In the genomic region with DNA sequence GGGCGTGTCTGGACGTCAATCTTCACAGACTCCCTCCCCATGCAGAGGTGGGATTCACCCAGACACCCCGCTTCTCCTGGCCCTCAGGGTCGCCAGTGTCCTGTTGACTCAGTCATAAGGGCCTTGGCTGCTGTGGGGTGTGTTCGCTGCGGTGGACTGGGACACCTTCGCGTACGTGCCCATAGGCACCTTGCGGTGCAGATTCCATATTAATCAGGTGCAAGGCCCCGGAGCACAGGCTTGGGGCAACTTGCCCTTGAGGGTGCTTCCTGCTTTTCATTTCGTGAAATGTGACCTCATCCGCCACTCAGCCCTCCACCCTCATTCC, we compare ENCODE assay signal across 12 cellular contexts. TPM values are rescaled to one million over a fixed set of nuclear protein-coding genes. Genes with fewer than 3 reads are reported as not detected.
DNase-seq lines count a peak whose midpoint lies in the region; ATAC-seq and TF ChIP-seq lines count a peak whose summit lies in the region.
"Had no signal": no experiment of that assay in that cellular context is flagged by ENCODE, and none has a peak within 500 bp of the region (broad histone marks: within the 10 kb centered on the region; RNA-seq: fewer than 3 reads in every experiment).

No MANE protein-coding gene starts in this region.

- H3K9me3 ChIP-seq in BE2C = no peaks in the 10 kb centered on the region
- no peaks in the 10 kb centered on the region for H3K9me3 ChIP-seq in OCI-LY1 (ENCODE audit: low read length)
- no peaks in the 10 kb centered on the region for H3K9me3 ChIP-seq in esophagus muscularis mucosa
- H3K9me3 ChIP-seq in neural cell (ENCODE audit: low read length) = no peaks in the 10 kb centered on the region

- H3K9ac ChIP-seq in OCI-LY1 (ENCODE audit: low read length) = no peak overlapping the region
- peak overlapping the region; percentile 69 for H3K9ac ChIP-seq in neural cell (ENCODE audit: low read length)

- no peak for TF ChIP-seq EP300 in esophagus muscularis mucosa (IDR thresholded peaks at IDR 0.05)
- no peak for TF ChIP-seq EP300 in neural cell (conservative IDR thresholded peaks at IDR 0.05; ENCODE audit: poor library complexity, severe bottlenecking)

- H3K4me3 ChIP-seq in BE2C (ENCODE audit: low read depth, low read length) (peak overlapping the region; percentile 47; the same call in 1 of the 2 replicates), OCI-LY1 (ENCODE audit: low read depth, low read length, poor library complexity, severe bottlenecking) (peak overlapping the region; percentile 43), esophagus muscularis mucosa (peak overlapping the region; percentile 38 to 48 (median 45)), neural cell (ENCODE audit: low read length) (peak overlapping the region; percentile 79)

- H3K4me2 ChIP-seq in OCI-LY1 (ENCODE audit: low read length) (peak overlapping the region; percentile 48; the same call in 1 of the 2 replicates), neural cell (ENCODE audit: low read length) (no peak overlapping the region)

- 68% methylated on average over 6 of the region's 13 CpGs for WGBS in esophagus muscularis mucosa

- no peaks in the 10 kb centered on the region for H4K20me1 ChIP-seq in OCI-LY1 (ENCODE audit: insufficient read depth, low read length)
- H4K20me1 ChIP-seq in neural cell (ENCODE audit: insufficient read depth) = no peaks in the 10 kb centered on the region

- no peak for DNase-seq in BE2C
- DNase-seq in esophagus muscularis mucosa (ENCODE audit: extremely low spot score) = peak; percentile 86
- no peak for DNase-seq in NCI-H1105 (lab: John Stamatoyannopoulos, UW)
- no peak for DNase-seq in NCI-H446 (lab: John Stamatoyannopoulos, UW)
- no peak for DNase-seq in ACHN
- DNase-seq: activated effector memory CD4-positive, alpha-beta T cell treated with anti-CD3 and anti-CD28 coated beads, Interleukin-2, amount 50 U/mL, for 16 hours; DMS 273 treated with DMSO at 0.1 percent for 48 hours had no signal

- H3K27me3 ChIP-seq in BE2C = peaks cover 38% of the 10 kb centered on the region
- H3K27me3 ChIP-seq in OCI-LY1 (ENCODE audit: insufficient read depth, low read length) = peaks cover 7% of the 10 kb centered on the region; the same call in 1 of the 2 replicates
- peaks cover 0 to 40% (median 12%) of the 10 kb centered on the region in 4 donors for H3K27me3 ChIP-seq in esophagus muscularis mucosa
- H3K27me3 ChIP-seq in neural cell (ENCODE audit: insufficient read depth, low read depth, low read length) = peaks cover 21% of the 10 kb centered on the region

- intact Hi-C loops in esophagus muscularis mucosa (cut with DNase I) = no loop called here

- TF ChIP-seq CTCF in BE2C (IDR thresholded peaks at IDR 0.05; ENCODE audit: low read depth, low read length) (no peak), OCI-LY1 (IDR thresholded peaks at IDR 0.05; ENCODE audit: low read length) (no peak), esophagus muscularis mucosa (IDR thresholded peaks at IDR 0.05) (no peak), neural cell (IDR thresholded peaks at IDR 0.05; ENCODE audit: poor library complexity, severe bottlenecking) (no peak)

- H3K9me2 ChIP-seq in OCI-LY1 (ENCODE audit: low read depth, low read length) = no peaks in the 10 kb centered on the region
- H3K9me2 ChIP-seq in neural cell (ENCODE audit: insufficient read depth, low read length) = no peaks in the 10 kb centered on the region

- H3K36me3 ChIP-seq in BE2C = no peaks in the 10 kb centered on the region
- H3K36me3 ChIP-seq in OCI-LY1 (ENCODE audit: insufficient read depth, low read length) = no peaks in the 10 kb centered on the region
- no peaks in the 10 kb centered on the region for H3K36me3 ChIP-seq in esophagus muscularis mucosa
- H3K36me3 ChIP-seq in neural cell (ENCODE audit: insufficient read depth, low read length) = no peaks in the 10 kb centered on the region

- H2AFZ ChIP-seq in OCI-LY1 (ENCODE audit: low read length) (no peak overlapping the region), neural cell (ENCODE audit: low read depth, low read length) (peak overlapping the region; percentile 57)

- no peaks in the 10 kb centered on the region for H3K4me1 ChIP-seq in BE2C
- no peaks in the 10 kb centered on the region for H3K4me1 ChIP-seq in OCI-LY1 (ENCODE audit: insufficient read depth, low read length, severe bottlenecking)
- peaks cover 6 to 13% (median 13%) of the 10 kb centered on the region in 4 donors for H3K4me1 ChIP-seq in esophagus muscularis mucosa

- no peak for TF ChIP-seq POLR2A in esophagus muscularis mucosa (IDR thresholded peaks at IDR 0.05; ENCODE audit: low read depth)

- H3K27ac ChIP-seq in OCI-LY1 (ENCODE audit: low read depth, low read length, poor library complexity, severe bottlenecking) (no peak overlapping the region), esophagus muscularis mucosa (replicated peaks in 1 of 4) (no peak overlapping the region), neural cell (ENCODE audit: low read length) (no peak overlapping the region)
- H3K27ac ChIP-seq: epithelial cell of prostate had no signal

- no peak for TF ChIP-seq RAD21 in neural cell (conservative IDR thresholded peaks at IDR 0.05)

- ATAC-seq in GM19023 (IDR thresholded peaks at IDR 0.05; ENCODE audit: unreplicated experiment) = no peak

- H3K79me2 ChIP-seq in OCI-LY1 (ENCODE audit: insufficient read depth, low read length) (no peaks in the 10 kb centered on the region), neural cell (replicated peaks; ENCODE audit: insufficient read depth, low read length) (no peaks in the 10 kb centered on the region)

- in situ Hi-C loops in ACHN (cut with HindIII; ENCODE audit: low pct_ligation_motif_present, low pct_unique_long_range_greater_than_20kb, low sequenced_read_pairs) = no loop called here

- no peaks in the 10 kb centered on the region for H3F3A ChIP-seq in OCI-LY1 (ENCODE audit: insufficient read depth, low read length)
- no peaks in the 10 kb centered on the region for H3F3A ChIP-seq in neural cell (ENCODE audit: insufficient read depth, low read length, poor library complexity, severe bottlenecking)

TF ChIP-seq in neural cell, 6 proteins besides CTCF, POLR2A, EP300 and RAD21:
- TF ChIP-seq POLR2AphosphoS5 (IDR thresholded peaks at IDR 0.05) = no peak
- TF ChIP-seq SMC3 (conservative IDR thresholded peaks at IDR 0.05; ENCODE audit: poor library complexity) = no peak
- no peak for TF ChIP-seq MXI1 (conservative IDR thresholded peaks at IDR 0.05; ENCODE audit: poor library complexity, severe bottlenecking)
- no peak for TF ChIP-seq REST (IDR thresholded peaks at IDR 0.05; ENCODE audit: borderline replicate concordance)
- no peak for TF ChIP-seq TAF1 (IDR thresholded peaks at IDR 0.05; ENCODE audit: low read depth)
- no peak for TF ChIP-seq EZH2 (IDR thresholded peaks at IDR 0.05; ENCODE audit: borderline replicate concordance, insufficient read depth, low read length, poor library complexity, severe bottlenecking)

RNA-seq across cellular contexts. Expression of gene SLC30A10, which starts 0.4 kb away (rescaled TPM):
- not detected for polyA plus RNA-seq in BE2C (2012; ENCODE audit: insufficient read depth, insufficient read length, low read depth)
- total RNA-seq in esophagus muscularis mucosa = not detected
- polyA plus RNA-seq in neural cell = 5.3 and 5.9 TPM in 2 replicates
- polyA minus RNA-seq in neural cell = 4.1 and 5.1 TPM in 2 replicates
- total RNA-seq: NCI-H460 had no signal
